8 cellular contexts compared by ENCODE assay signal in genomic region chr5:96934695-96935555, GRCh38. TPM values are rescaled to one million over a fixed set of nuclear protein-coding genes. Genes with fewer than 3 reads are reported as not detected.
DNase-seq lines count a peak whose midpoint lies in the region; ATAC-seq and TF ChIP-seq lines count a peak whose summit lies in the region.

No MANE protein-coding gene starts in this region.

- peak; percentile 93 for DNase-seq in A673 (ENCODE audit: low spot score)
- peak; percentile 83 for DNase-seq in NCI-H2171 treated with DMSO at 0.1 percent for 48 hours (lab: John Stamatoyannopoulos, UW)
- DNase-seq in breast epithelium (ENCODE audit: low spot score in 2 of 2), result peak; percentile 83 to 86

- H3K9me3 ChIP-seq in A673 (ENCODE audit: low read depth, low read length, poor library complexity, severe bottlenecking), result no peaks in the 10 kb centered on the region
- no peaks in the 10 kb centered on the region for H3K9me3 ChIP-seq in breast epithelium
- no peaks in the 10 kb centered on the region for H3K9me3 ChIP-seq in iPS-20b (ENCODE audit: insufficient read depth, low read depth, low read length)

- TF ChIP-seq CTCF in A673 (conservative IDR thresholded peaks at IDR 0.05; ENCODE audit: low read depth, low read length) (no peak), VCaP (conservative IDR thresholded peaks at IDR 0.05) (peak; percentile 27), breast epithelium (IDR thresholded peaks at IDR 0.05) (peak in 1 of 3 donors; percentile 14)

- peak; percentile 54 for ATAC-seq in GM18868 (IDR thresholded peaks at IDR 0.05; ENCODE audit: unreplicated experiment)
- peak; percentile 54 for ATAC-seq in HG03108 (IDR thresholded peaks at IDR 0.05; ENCODE audit: unreplicated experiment)

- H3K9ac ChIP-seq in iPS-20b (ENCODE audit: low read depth, low read length), result peak overlapping the region; percentile 91

- no peak for TF ChIP-seq POLR2A in breast epithelium (IDR thresholded peaks at IDR 0.05)

- peaks cover 32% of the 10 kb centered on the region for H3K4me1 ChIP-seq in A673 (ENCODE audit: insufficient read depth, low read length, poor library complexity, severe bottlenecking)
- peaks cover 0 to 7% of the 10 kb centered on the region in 2 donors for H3K4me1 ChIP-seq in breast epithelium
- peaks cover 11% of the 10 kb centered on the region for H3K4me1 ChIP-seq in iPS-20b (ENCODE audit: insufficient read depth, low read length)

- CTCF ChIA-PET in A673 (lab: Charles Lee), result interaction anchor here (1.8 kb wide), 1 partner anchor 62 kb away, joined by 9 read pairs; no protein-coding TSS in a partner anchor

- POLR2A ChIA-PET in A673 (lab: Charles Lee; ENCODE audit: low non-redundant PET), result no interaction called here

- no peaks in the 10 kb centered on the region for H3K36me3 ChIP-seq in A673 (ENCODE audit: insufficient read depth, low read length, poor library complexity, severe bottlenecking)
- H3K36me3 ChIP-seq in breast epithelium, result no peaks in the 10 kb centered on the region
- no peaks in the 10 kb centered on the region for H3K36me3 ChIP-seq in iPS-20b (ENCODE audit: insufficient read depth, low read depth, low read length)

- H3K27ac ChIP-seq in A673 (ENCODE audit: low read depth, low read length, poor library complexity, severe bottlenecking) (peak overlapping the region; percentile 91), VCaP (peak overlapping the region; percentile 95), breast epithelium (peak overlapping the region; percentile 95 to 96), iPS-20b (ENCODE audit: low read length) (peak overlapping the region; percentile 59), skin epidermis (peak overlapping the region; percentile 89 to 100 (median 98))

- peak overlapping the region; percentile 80 for H3K4me3 ChIP-seq in A673 (ENCODE audit: low read depth, low read length, poor library complexity, severe bottlenecking)
- H3K4me3 ChIP-seq in breast epithelium, result peak overlapping the region; percentile 79 to 91 (median 89)
- H3K4me3 ChIP-seq in iPS-20b (ENCODE audit: low read length), result peak overlapping the region; percentile 98
- H3K4me3 ChIP-seq in skin epidermis, result peak overlapping the region; percentile 83 to 99 (median 95)

- no TSS peak for BruUV-seq in A673 (replicated peaks; lab: Mats Ljungman, UMichigan)

- intact Hi-C loops in A673 (cut with micrococcal nuclease; ENCODE audit: unreplicated experiment), result loop anchor here (5.0 kb wide), 1 partner anchor 58 kb away; the partner anchor contains the start of gene ERAP2
- intact Hi-C loops in breast epithelium (cut with DNase I; ENCODE audit: low total_unique reads), result no loop called here

- H3K27me3 ChIP-seq in A673 (replicated peaks; ENCODE audit: insufficient read depth, low read depth, low read length, poor library complexity) (no peaks in the 10 kb centered on the region), breast epithelium (no peaks in the 10 kb centered on the region), iPS-20b (ENCODE audit: insufficient read depth, low read length) (peaks cover 35% of the 10 kb centered on the region)

RNA-seq across cellular contexts. Expression of gene LNPEP, which starts 1.0 kb away (rescaled TPM):
- total RNA-seq in A673 (2021) (10.3 and 12.8 TPM in 2 replicates), breast epithelium (10 to 100 TPM; 64.6 to 71.2 (median 65.1) TPM)

RNA-seq across cellular contexts. Expression of gene ERAP2, which starts 58.6 kb away (rescaled TPM):
- total RNA-seq in A673 (2021) (2.0 and 2.6 TPM in 2 replicates), breast epithelium (10 to 100 TPM; 11.0 to 13.8 (median 12.8) TPM)

Comparison
In these comparisons a context has a peak if more than half of its experiments do, and no peak if none do; other contexts are left out.
1. Peak in every context shown above with its lines: DNase-seq, ATAC-seq, H3K4me3 ChIP-seq and H3K27ac ChIP-seq.